Comparison of ENCODE assay signal across 28 cellular contexts in the genomic region with DNA sequence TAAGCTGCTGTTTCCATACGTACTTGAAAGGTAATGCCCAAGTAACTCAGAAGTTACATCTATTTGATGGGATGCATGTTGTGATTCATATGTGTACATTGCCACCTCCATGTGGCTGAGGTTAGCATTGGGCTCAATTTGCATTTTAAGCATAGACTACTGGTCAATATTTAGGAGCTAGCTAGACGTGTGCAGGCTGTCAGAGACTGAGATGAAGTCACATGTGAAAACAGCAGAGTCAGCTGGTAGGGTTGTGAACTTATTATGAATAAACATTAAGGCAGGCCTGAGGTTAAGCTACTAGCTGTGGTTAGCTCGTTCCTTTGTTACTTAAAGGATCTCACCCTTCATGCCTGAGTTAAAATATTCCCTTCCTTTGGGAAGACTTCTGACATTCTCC.
A peak's percentile ranks its signal among the peaks of the same experiment; 100 is the strongest.
DNase-seq lines count a peak whose midpoint lies in the region; TF ChIP-seq lines count a peak whose summit lies in the region.
"Had no signal": no experiment of that assay in that cellular context is flagged by ENCODE, and none has a peak within 500 bp of the region (broad histone marks: within the 10 kb centered on the region; RNA-seq: fewer than 3 reads in every experiment).

No MANE protein-coding gene starts in this region.

- peak; percentile 31 for TF ChIP-seq CTCF in LNCaP clone FGC (IDR thresholded peaks at IDR 0.05; ENCODE audit: control insufficient read depth, extremely low read depth, insufficient read depth)
- peak; percentile 28 for TF ChIP-seq CTCF in osteocyte (IDR thresholded peaks at IDR 0.05)

- no peak overlapping the region for H3K4me3 ChIP-seq in LNCaP clone FGC (ENCODE audit: low read depth, low read length)
- H3K4me3 ChIP-seq: K562, MG63, PC-9 had no signal

- no peak overlapping the region for H3K4me3 Mint-ChIP-seq in osteocyte (ENCODE audit: unreplicated experiment)
- H3K4me3 Mint-ChIP-seq: activated naive CD8-positive, alpha-beta T cell treated with anti-CD3 and anti-CD28 coated beads, Interleukin-2, amount 10 ng/mL, durations not matched to agents 7 days and 5 days; activated T-cell treated with anti-CD3 and anti-CD28 coated beads, Interleukin-2, amount 50 U/mL, for 24 hours; CD4-positive, CD25-positive, alpha-beta regulatory T cell; effector memory CD8-positive, alpha-beta T cell had no signal

- H3K27ac Mint-ChIP-seq in osteocyte (ENCODE audit: unreplicated experiment), result no peak overlapping the region
- H3K27ac Mint-ChIP-seq: activated naive CD8-positive, alpha-beta T cell treated with anti-CD3 and anti-CD28 coated beads, Interleukin-2, amount 10 ng/mL, durations not matched to agents 7 days and 5 days; activated T-cell treated with anti-CD3 and anti-CD28 coated beads, Interleukin-2, amount 50 U/mL, for 24 hours; CD4-positive, CD25-positive, alpha-beta regulatory T cell; effector memory CD8-positive, alpha-beta T cell; progenitor cell of endocrine pancreas had no signal

- H3K4me1 Mint-ChIP-seq in osteocyte (ENCODE audit: unreplicated experiment), result peaks cover 26% of the 10 kb centered on the region
- H3K4me1 Mint-ChIP-seq: activated naive CD8-positive, alpha-beta T cell treated with anti-CD3 and anti-CD28 coated beads, Interleukin-2, amount 10 ng/mL, durations not matched to agents 7 days and 5 days; CD4-positive, CD25-positive, alpha-beta regulatory T cell had no signal

- H3K9me3 Mint-ChIP-seq in osteocyte (ENCODE audit: unreplicated experiment), result no peaks in the 10 kb centered on the region
- H3K9me3 Mint-ChIP-seq: activated naive CD8-positive, alpha-beta T cell treated with anti-CD3 and anti-CD28 coated beads, Interleukin-2, amount 10 ng/mL, durations not matched to agents 7 days and 5 days; activated T-cell treated with anti-CD3 and anti-CD28 coated beads, Interleukin-2, amount 50 U/mL, for 24 hours; effector memory CD8-positive, alpha-beta T cell had no signal

- DNase-seq in DMS 273 (lab: John Stamatoyannopoulos, UW; ENCODE audit: unreplicated experiment), result peak; percentile 21
- no peak for DNase-seq in DMS 273 treated with DMSO at 0.1 percent for 48 hours (lab: John Stamatoyannopoulos, UW)
- DNase-seq in LNCaP clone FGC (ENCODE audit: low read depth), result no peak
- peak; percentile 65 for DNase-seq in astrocyte of the hippocampus (ENCODE audit: low read depth, low spot score)
- no peak for DNase-seq in osteocyte (ENCODE audit: extremely low spot score, unreplicated experiment)
- DNase-seq in stimulated activated CD4-positive, alpha-beta T cell treated with anti-CD3 and anti-CD28 coated beads, Interleukin-2, amount 100 ng/mL, for 48 hours, result no peak
- DNase-seq in hepatic stellate cell (ENCODE audit: low spot score), result no peak
- DNase-seq in stimulated activated CD4-positive, alpha-beta T cell treated with anti-CD3 and anti-CD28 coated beads, Interleukin-4, amount 100 ng/mL, for 1 hour, result no peak
- DNase-seq: activated gamma-delta T cell treated with Interleukin-2 at 50 U/mL for 16 hours; activated naive CD8-positive, alpha-beta T cell treated with anti-CD3 and anti-CD28 coated beads, Interleukin-2, amount 10 ng/mL, durations not matched to agents 7 days and 5 days; activated T-cell treated with anti-CD3 and anti-CD28 coated beads, Interleukin-2, amount 50 U/mL, for 24 hours; aorta; Calu3; CD4-positive, CD25-positive, alpha-beta regulatory T cell; effector memory CD8-positive, alpha-beta T cell; EL; H7; islet precursor cell; left ventricle myocardium superior; MG63; NCI-H1105 treated with DMSO at 0.1 percent for 48 hours; NCI-H187 treated with DMSO at 0.1 percent for 48 hours; NK-92 treated with Interleukin-12 subunit alpha and Interleukin-12 subunit beta, amount 100 ng/mL, for 24 hours; PC-9; stimulated activated CD4-positive, alpha-beta T cell treated with anti-CD3 and anti-CD28 coated beads, Interleukin-4, amount 100 ng/mL, for 4 hours; trophoblast cell had no signal

- H3K27me3 Mint-ChIP-seq in osteocyte (ENCODE audit: unreplicated experiment), result no peaks in the 10 kb centered on the region
- H3K27me3 Mint-ChIP-seq: CD4-positive, CD25-positive, alpha-beta regulatory T cell; effector memory CD8-positive, alpha-beta T cell; progenitor cell of endocrine pancreas had no signal

- H3K36me3 Mint-ChIP-seq in osteocyte (ENCODE audit: unreplicated experiment), result no peaks in the 10 kb centered on the region
- H3K36me3 Mint-ChIP-seq: activated naive CD8-positive, alpha-beta T cell treated with anti-CD3 and anti-CD28 coated beads, Interleukin-2, amount 10 ng/mL, durations not matched to agents 7 days and 5 days; CD4-positive, CD25-positive, alpha-beta regulatory T cell had no signal

Comparison
In these comparisons a context has a peak if more than half of its experiments do, and no peak if none do; other contexts are left out.
1. DNase-seq: peak in DMS 273 (single experiment) and astrocyte of the hippocampus (single experiment); none in DMS 273 treated with DMSO at 0.1 percent for 48 hours (single experiment), LNCaP clone FGC (single experiment), osteocyte (single experiment), stimulated activated CD4-positive, alpha-beta T cell treated with anti-CD3 and anti-CD28 coated beads, Interleukin-2, amount 100 ng/mL, for 48 hours (0 of 2), hepatic stellate cell (single experiment) and stimulated activated CD4-positive, alpha-beta T cell treated with anti-CD3 and anti-CD28 coated beads, Interleukin-4, amount 100 ng/mL, for 1 hour (single experiment).